ENCODE assay signal across 27 cellular contexts in the genomic region with DNA sequence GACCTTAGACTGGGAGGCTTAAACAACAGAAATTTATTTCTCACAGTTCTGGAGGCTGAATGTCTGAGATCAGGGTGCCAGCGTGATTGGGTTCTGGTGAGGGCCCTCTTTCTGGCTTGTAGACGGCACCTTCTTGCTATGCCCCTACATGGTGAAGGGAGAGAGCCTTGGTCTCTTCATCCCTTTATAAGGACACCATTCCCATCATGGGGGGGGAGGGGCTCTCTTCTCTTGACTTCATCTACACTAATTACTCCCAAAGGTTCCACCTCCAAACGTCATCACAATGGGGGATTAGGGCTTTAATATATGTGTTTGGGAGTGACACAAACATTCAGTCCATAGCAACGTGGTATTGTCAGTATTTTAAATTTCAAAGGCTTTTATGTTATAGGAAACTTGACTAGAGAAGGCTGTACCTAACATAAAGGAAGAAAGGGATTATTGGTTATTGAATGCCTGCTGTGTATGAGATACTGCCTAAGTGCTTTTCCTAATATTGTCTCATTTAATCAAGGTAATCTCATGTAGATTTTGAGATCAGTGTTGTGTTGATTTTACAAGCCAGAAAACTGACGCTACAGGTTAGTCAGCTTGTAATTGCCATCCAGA. TPM values are rescaled to one million over a fixed set of nuclear protein-coding genes. Genes with fewer than 3 reads are reported as not detected.
"Had no signal": no experiment of that assay in that cellular context is flagged by ENCODE, and none has a peak within 500 bp of the region (broad histone marks: within the 10 kb centered on the region; RNA-seq: fewer than 3 reads in every experiment).

No MANE protein-coding gene starts in this region.

- H3K27ac Mint-ChIP-seq: naive thymus-derived CD4-positive, alpha-beta T cell; nephron; stimulated activated naive B cell treated with anti-CD40 and anti-IgM and Interleukin-4, amounts not matched to agents 10 μg/mL and 1 μg/mL and 100 μg/mL, for 72 hours had no signal

- FAIRE-seq: pancreas had no signal

- H3K36me3 ChIP-seq: left ventricle myocardium inferior, pancreas, prostate gland, stomach, thyroid gland, transverse colon, upper lobe of left lung, vagina had no signal

- ATAC-seq: mucosa of descending colon; naive thymus-derived CD4-positive, alpha-beta T cell; pancreas; right cardiac atrium; sciatic nerve; stimulated activated naive B cell treated with anti-CD40 and anti-IgM and Interleukin-4, amounts not matched to agents 10 μg/mL and 1 μg/mL and 100 μg/mL, for 72 hours; stimulated activated naive CD8-positive, alpha-beta T cell treated with anti-CD3 and anti-CD28 coated beads, Interleukin-15, Interleukin-2, amounts not matched to agents 100 U/mL and 50 U/mL, for 24 hours had no signal

- H3K36me3 Mint-ChIP-seq: naive thymus-derived CD4-positive, alpha-beta T cell; stimulated activated naive B cell treated with anti-CD40 and anti-IgM and Interleukin-4, amounts not matched to agents 10 μg/mL and 1 μg/mL and 100 μg/mL, for 72 hours had no signal

- H3K4me3 Mint-ChIP-seq: naive thymus-derived CD4-positive, alpha-beta T cell; nephron; stimulated activated naive B cell treated with anti-CD40 and anti-IgM and Interleukin-4, amounts not matched to agents 10 μg/mL and 1 μg/mL and 100 μg/mL, for 72 hours had no signal

- H3K27ac ChIP-seq: left ventricle myocardium inferior, pancreas, prostate gland, skin epidermis, stomach, testis, thyroid gland, transverse colon, upper lobe of left lung, vagina had no signal

- H3K4me1 Mint-ChIP-seq: naive thymus-derived CD4-positive, alpha-beta T cell; nephron; stimulated activated naive B cell treated with anti-CD40 and anti-IgM and Interleukin-4, amounts not matched to agents 10 μg/mL and 1 μg/mL and 100 μg/mL, for 72 hours had no signal

- H3K9me3 ChIP-seq: left ventricle myocardium inferior, mucosa of descending colon, pancreas, prostate gland, stomach, testis, thyroid gland, transverse colon, upper lobe of left lung, vagina had no signal

- DNase-seq: islet precursor cell; left ventricle myocardium inferior; midbrain; mucosa of descending colon; naive thymus-derived CD4-positive, alpha-beta T cell; pancreas; posterior cingulate gyrus; right cardiac atrium; stimulated activated CD4-positive, alpha-beta T cell treated with anti-CD3 and anti-CD28 coated beads, Interleukin-12 subunit alpha, Interleukin-12 subunit beta, amount 100 ng/mL, for 4 hours; stimulated activated CD4-positive, alpha-beta T cell treated with anti-CD3 and anti-CD28 coated beads, Interleukin-15, amount 100 ng/mL, for 24 hours; stimulated activated CD4-positive, alpha-beta T cell treated with anti-CD3 and anti-CD28 coated beads, Interleukin-2, amount 100 ng/mL, for 24 hours; stimulated activated CD4-positive, alpha-beta T cell treated with anti-CD3 and anti-CD28 coated beads, Interleukin-4, amount 100 ng/mL, for 1 hour; stimulated activated naive B cell treated with anti-CD40 and anti-IgM and Interleukin-4, amounts not matched to agents 10 μg/mL and 1 μg/mL and 100 μg/mL, for 72 hours; stimulated activated naive CD8-positive, alpha-beta T cell treated with anti-CD3 and anti-CD28 coated beads, Interleukin-15, Interleukin-2, amounts not matched to agents 100 U/mL and 50 U/mL, for 24 hours; stomach; testis; thyroid gland; transverse colon; upper lobe of left lung had no signal

- H3K9me3 Mint-ChIP-seq: stimulated activated naive B cell treated with anti-CD40 and anti-IgM and Interleukin-4, amounts not matched to agents 10 μg/mL and 1 μg/mL and 100 μg/mL, for 72 hours had no signal

- H3K4me3 ChIP-seq: left ventricle myocardium inferior, lung, mucosa of descending colon, pancreas, prostate gland, skin epidermis, stomach, testis, thyroid gland, transverse colon, upper lobe of left lung, vagina had no signal

- H3K27me3 ChIP-seq: pancreas, testis, thyroid gland, transverse colon, upper lobe of left lung, vagina had no signal

- H3K4me1 ChIP-seq: left ventricle myocardium inferior, pancreas, prostate gland, stomach, testis, thyroid gland, transverse colon, upper lobe of left lung, vagina had no signal

RNA-seq across cellular contexts. Expression of gene SYN2, which starts 20.9 kb away (rescaled TPM):
- total RNA-seq: myocyte, osteoblast had no signal
- polyA plus RNA-seq: naive thymus-derived CD4-positive, alpha-beta T cell had no signal
